1 cellular context compared by ENCODE assay signal in the genomic region with DNA sequence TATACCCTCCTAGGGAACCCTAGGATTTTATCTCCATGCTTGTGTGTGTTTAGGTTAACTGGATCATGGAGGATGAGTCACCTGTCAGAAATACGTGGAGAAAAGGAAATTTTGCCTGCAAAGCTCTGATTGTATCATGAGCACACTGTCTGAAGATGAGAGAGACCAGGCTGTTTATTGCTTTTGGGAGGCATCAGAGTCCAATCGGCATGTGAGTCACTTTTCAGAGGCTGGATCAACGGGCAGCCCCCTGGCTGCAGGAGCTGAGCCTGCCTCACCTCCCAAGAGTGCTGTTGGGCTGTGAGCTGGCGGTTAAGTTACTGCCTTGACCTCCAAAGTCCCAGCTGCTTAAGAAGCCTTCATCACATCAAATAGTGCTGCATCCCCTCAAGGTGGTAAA.
A peak's percentile ranks its signal among the peaks of the same experiment; 100 is the strongest.
TF ChIP-seq lines count a peak whose summit lies in the region.

No MANE protein-coding gene starts in this region.

TF ChIP-seq in SK-N-SH, 30 proteins besides CTCF, POLR2A, EP300 and RAD21 (continued from another document):
- TF ChIP-seq USF2 (IDR thresholded peaks at IDR 0.05; ENCODE audit: borderline replicate concordance, low read depth, low read length) (no peak), RFX5 (IDR thresholded peaks at IDR 0.05; ENCODE audit: low read length) (no peak), USF1 (IDR thresholded peaks at IDR 0.05; ENCODE audit: borderline replicate concordance, low read depth) (no peak), SMC3 (IDR thresholded peaks at IDR 0.05; ENCODE audit: low read depth, low read length) (no peak), JUND (IDR thresholded peaks at IDR 0.05) (peak; percentile 28; the same call in 1 of the 2 replicates), MXI1 (IDR thresholded peaks at IDR 0.05; ENCODE audit: low read depth, low read length) (no peak), NRF1 (IDR thresholded peaks at IDR 0.05; ENCODE audit: low read depth, low read length) (no peak), TCF12 (IDR thresholded peaks at IDR 0.05) (peak; percentile 62), GATA2 (CRISPR knock-in tag; IDR thresholded peaks at IDR 0.05) (no peak), ZBTB33 (IDR thresholded peaks at IDR 0.05; ENCODE audit: borderline replicate concordance, low read depth) (no peak), RXRA (IDR thresholded peaks at IDR 0.05; ENCODE audit: borderline replicate concordance, low read depth) (no peak), FOXJ3 (CRISPR knock-in tag; IDR thresholded peaks at IDR 0.05) (no peak), YY1 (IDR thresholded peaks at IDR 0.05; ENCODE audit: low read depth) (no peak), IRF3 (IDR thresholded peaks at IDR 0.05; ENCODE audit: low read depth, low read length) (no peak), MEF2A (IDR thresholded peaks at IDR 0.05; ENCODE audit: borderline replicate concordance, low read depth) (no peak), NFIC (IDR thresholded peaks at IDR 0.05; ENCODE audit: borderline replicate concordance) (no peak; the same call in 1 of the 2 replicates), TEAD4 (IDR thresholded peaks at IDR 0.05; ENCODE audit: borderline replicate concordance, insufficient read depth) (no peak)
- TF ChIP-seq, protein P1, sequence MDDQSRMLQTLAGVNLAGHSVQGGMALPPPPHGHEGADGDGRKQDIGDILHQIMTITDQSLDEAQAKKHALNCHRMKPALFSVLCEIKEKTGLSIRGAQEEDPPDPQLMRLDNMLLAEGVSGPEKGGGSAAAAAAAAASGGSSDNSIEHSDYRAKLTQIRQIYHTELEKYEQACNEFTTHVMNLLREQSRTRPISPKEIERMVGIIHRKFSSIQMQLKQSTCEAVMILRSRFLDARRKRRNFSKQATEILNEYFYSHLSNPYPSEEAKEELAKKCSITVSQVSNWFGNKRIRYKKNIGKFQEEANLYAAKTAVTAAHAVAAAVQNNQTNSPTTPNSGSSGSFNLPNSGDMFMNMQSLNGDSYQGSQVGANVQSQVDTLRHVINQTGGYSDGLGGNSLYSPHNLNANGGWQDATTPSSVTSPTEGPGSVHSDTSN (IDR thresholded peaks at IDR 0.05): peak; percentile 37
